ENCODE assay signal across 22 cellular contexts in the genomic region with DNA sequence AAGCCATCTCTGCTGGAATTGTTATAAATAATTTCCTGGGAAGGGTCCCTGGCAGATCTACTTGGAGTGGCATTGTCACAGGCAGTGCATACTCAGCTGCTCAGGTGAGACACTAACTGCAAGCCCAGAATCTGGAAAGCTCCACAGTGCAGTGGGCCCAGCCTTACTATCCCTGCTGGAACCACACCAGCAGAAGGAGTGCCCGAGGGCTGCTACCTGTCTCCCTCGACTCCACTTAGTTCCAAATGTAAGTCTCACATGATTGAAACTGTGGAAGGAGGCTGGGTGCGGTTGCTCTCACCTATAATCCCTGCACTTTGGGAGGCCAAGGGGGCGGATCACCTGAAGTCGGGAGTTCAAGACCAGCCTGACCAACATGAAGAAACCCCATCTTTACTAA. TPM values are rescaled to one million over a fixed set of nuclear protein-coding genes. Genes with fewer than 3 reads are reported as not detected.
A peak's percentile ranks its signal among the peaks of the same experiment; 100 is the strongest.
DNase-seq lines count a peak whose midpoint lies in the region; ATAC-seq, FAIRE-seq and TF ChIP-seq lines count a peak whose summit lies in the region.
"Had no signal": no experiment of that assay in that cellular context is flagged by ENCODE, and none has a peak within 500 bp of the region (broad histone marks: within the 10 kb centered on the region; RNA-seq: fewer than 3 reads in every experiment).

No MANE protein-coding gene starts in this region.

- CTCF ChIA-PET in IMR-90 (lab: Yijun Ruan, JAX) = no interaction called here
- CTCF ChIA-PET in WTC11 (lab: Charles Lee) = interaction anchor here (0.6 to 3.2 kb wide), 4 partner anchors 13 to 422 kb away, joined by 3 to 12 read pairs (median 4); no protein-coding TSS in a partner anchor

- H3K4me3 ChIP-seq in IMR-90 (ENCODE audit: insufficient read depth, low read depth, low read length) = no peak overlapping the region
- no peak overlapping the region for H3K4me3 ChIP-seq in kidney (ENCODE audit: low read length in 2 of 2)
- no peak overlapping the region for H3K4me3 ChIP-seq in MM.1S (ENCODE audit: low read length)
- H3K4me3 ChIP-seq: GM23338 had no signal

- ATAC-seq in IMR-90 (ENCODE audit: low read depth) (no peak), WTC11 (no peak)
- ATAC-seq: GM23338 had no signal

- H3K9me2 ChIP-seq in MM.1S (replicated peaks; ENCODE audit: insufficient read depth, low read length) = no peaks in the 10 kb centered on the region

- peak overlapping the region; percentile 83 for H3K27ac Mint-ChIP-seq in type B pancreatic cell
- H3K27ac Mint-ChIP-seq in CD14-positive monocyte = no peak overlapping the region
- H3K27ac Mint-ChIP-seq in WTC11 = no peak overlapping the region
- H3K27ac Mint-ChIP-seq: CD4-positive, alpha-beta memory T cell; GM23338 had no signal

- H3K9ac ChIP-seq in IMR-90 (ENCODE audit: low read depth, low read length) (no peak overlapping the region), kidney (ENCODE audit: low read length in 2 of 2) (no peak overlapping the region), MM.1S (ENCODE audit: low read length) (no peak overlapping the region)

- H3K36me3 ChIP-seq in IMR-90 (ENCODE audit: control insufficient read depth, insufficient read depth, low read length) (no peaks in the 10 kb centered on the region), kidney (ENCODE audit: control insufficient read depth in 1 of 2, insufficient read depth in 2 of 2, low read length in 2 of 2) (no peaks in the 10 kb centered on the region), MM.1S (replicated peaks; ENCODE audit: insufficient read depth, low read length) (no peaks in the 10 kb centered on the region)
- H3K36me3 ChIP-seq: BE2C had no signal

- H2BK20ac ChIP-seq in IMR-90 (ENCODE audit: low read depth, low read length) = no peak overlapping the region

- H3K4me2 ChIP-seq in IMR-90 (ENCODE audit: low read depth, low read length) (no peak overlapping the region), MM.1S (ENCODE audit: low read depth, low read length) (no peak overlapping the region)
- H3K4me2 ChIP-seq: GM23338 had no signal

- no CpG with 5 or more reads among the region's 5 CpGs for WGBS in IMR-90 (ENCODE audit: extremely low coverage in 2 of 2, insufficient read length in 1 of 2), 2 experiments

- H4K20me1 ChIP-seq in IMR-90 (ENCODE audit: insufficient read depth, low read length) = no peaks in the 10 kb centered on the region
- no peaks in the 10 kb centered on the region for H4K20me1 ChIP-seq in MM.1S (ENCODE audit: insufficient read depth, low read length)

- H3K27me3 ChIP-seq in IMR-90 (ENCODE audit: control insufficient read depth, insufficient read depth, low read length) = peaks cover 12% of the 10 kb centered on the region
- H3K27me3 ChIP-seq in MM.1S (replicated peaks; ENCODE audit: insufficient read depth, low read length) = no peaks in the 10 kb centered on the region
- H3K27me3 ChIP-seq: BE2C had no signal

- no peak overlapping the region for H2BK120ac ChIP-seq in IMR-90 (ENCODE audit: low read depth, low read length)

- H4K8ac ChIP-seq in IMR-90 (ENCODE audit: low read depth in 2 of 2, low read length in 2 of 2) = no peak overlapping the region

- no peak overlapping the region for H4K91ac ChIP-seq in IMR-90 (ENCODE audit: insufficient read depth, low read depth, low read length)

- peak overlapping the region; percentile 51 for H2AFZ ChIP-seq in IMR-90 (replicated peaks; ENCODE audit: low read length, poor library complexity)
- no peak overlapping the region for H2AFZ ChIP-seq in MM.1S (ENCODE audit: low read length)
- H2AFZ ChIP-seq: GM23338 had no signal

- H3K9me3 ChIP-seq in IMR-90 (ENCODE audit: control insufficient read depth, insufficient read depth, low read length) (peaks cover 3% of the 10 kb centered on the region; the same call in 1 of the 2 replicates), kidney (ENCODE audit: control insufficient read depth in 1 of 2, low read length in 2 of 2) (no peaks in the 10 kb centered on the region), MM.1S (replicated peaks; ENCODE audit: insufficient read depth, low read length) (no peaks in the 10 kb centered on the region)
- H3K9me3 ChIP-seq: BE2C had no signal

- H3K27me3 Mint-ChIP-seq in type B pancreatic cell (peaks cover 12% of the 10 kb centered on the region), CD14-positive monocyte (ENCODE audit: low read depth in 3 of 3) (peaks cover 0 to 2% (median 0%) of the 10 kb centered on the region in 3 donors), WTC11 (ENCODE audit: low read depth) (peaks cover 41% of the 10 kb centered on the region)

- H4K5ac ChIP-seq in IMR-90 (ENCODE audit: low read depth, low read length) = no peak overlapping the region

- DNase-seq in IMR-90 (no peak), NCI-H2171 treated with DMSO at 0.1 percent for 48 hours (lab: John Stamatoyannopoulos, UW) (peak; percentile 80), kidney (peak; percentile 52), type B pancreatic cell (ENCODE audit: extremely low spot score, unreplicated experiment) (no peak), MM.1S (no peak), CD14-positive monocyte (ENCODE audit: low spot score) (no peak), WTC11 (ENCODE audit: low spot score) (no peak)
- DNase-seq: ACHN; BE2C; CD4-positive, alpha-beta memory T cell; DMS153; DMS79; GDM1; HCEC 1CT had no signal

- POLR2A ChIA-PET in IMR-90 (lab: Charles Lee; ENCODE audit: unreplicated experiment) = no interaction called here
- POLR2A ChIA-PET in WTC11 (lab: Charles Lee) = no interaction called here

- H2AK9ac ChIP-seq in IMR-90 (replicated peaks; ENCODE audit: low read depth, low read length, poor library complexity) = no peak overlapping the region

- H3K4me3 Mint-ChIP-seq in type B pancreatic cell (peak overlapping the region; percentile 34), CD14-positive monocyte (no peak overlapping the region), WTC11 (no peak overlapping the region)
- H3K4me3 Mint-ChIP-seq: GM23338 had no signal

- H3K9me1 ChIP-seq in IMR-90 (ENCODE audit: insufficient read depth, low read length) = no peaks in the 10 kb centered on the region

- no peak for FAIRE-seq in kidney (lab: Jason Lieb, UNC)
- FAIRE-seq: A204.1, GM12892, GM18507, H54 had no signal

- intact Hi-C loops in IMR-90 (cut with micrococcal nuclease) (no loop called here), kidney (cut with DNase I) (no loop called here), CD14-positive monocyte (cut with micrococcal nuclease) (loop anchor here in 1 of 2 donors (5.0 kb wide), 1 partner anchor 34 kb away; the partner anchor contains the start of gene CAPN1)

- no peaks in the 10 kb centered on the region for H3K79me1 ChIP-seq in IMR-90 (ENCODE audit: low read depth in 1 of 2, low read length in 2 of 2)

- TF ChIP-seq CTCF in IMR-90 (conservative IDR thresholded peaks at IDR 0.05; ENCODE audit: low read depth, low read length) (no peak), kidney (IDR thresholded peaks at IDR 0.05; ENCODE audit: borderline replicate concordance, extremely low read depth, insufficient read depth) (no peak), type B pancreatic cell (conservative IDR thresholded peaks at IDR 0.05) (no peak), MM.1S (IDR thresholded peaks at IDR 0.05; ENCODE audit: low read length) (no peak), CD14-positive monocyte (IDR thresholded peaks at IDR 0.05) (no peak), WTC11 (IDR thresholded peaks at IDR 0.05) (no peak)

- H3K4me1 ChIP-seq in IMR-90 (ENCODE audit: control insufficient read depth, insufficient read depth, low read length) (peaks cover 2% of the 10 kb centered on the region), kidney (ENCODE audit: control insufficient read depth in 1 of 2, insufficient read depth in 1 of 2, low read depth in 1 of 2, low read length in 2 of 2) (peaks cover 8 to 10% of the 10 kb centered on the region in 2 donors), MM.1S (ENCODE audit: low read length) (no peaks in the 10 kb centered on the region)
- H3K4me1 ChIP-seq: BE2C had no signal

- dilution Hi-C loops in IMR-90 (cut with HindIII; ENCODE audit: low sequenced_read_pairs, unreplicated experiment) = no loop called here

- H3K56ac ChIP-seq in IMR-90 (ENCODE audit: extremely low read depth, insufficient read depth, low read length) = no peak overlapping the region

- H3K4ac ChIP-seq in IMR-90 (ENCODE audit: low read depth, low read length) = no peak overlapping the region

- H3K18ac ChIP-seq in IMR-90 (ENCODE audit: low read depth, low read length) = no peak overlapping the region

- H3K36me3 Mint-ChIP-seq in type B pancreatic cell (no peaks in the 10 kb centered on the region), CD14-positive monocyte (no peaks in the 10 kb centered on the region), WTC11 (no peaks in the 10 kb centered on the region)
- H3K36me3 Mint-ChIP-seq: CD4-positive, alpha-beta memory T cell had no signal

- no peaks in the 10 kb centered on the region for H3K79me2 ChIP-seq in MM.1S (ENCODE audit: low read length)

- no peak for TF ChIP-seq POLR2A in IMR-90 (IDR thresholded peaks at IDR 0.05; ENCODE audit: low read depth, low read length)

- H2BK15ac ChIP-seq in IMR-90 (ENCODE audit: low read depth, low read length) = no peak overlapping the region

- H3K9me3 Mint-ChIP-seq in type B pancreatic cell = no peaks in the 10 kb centered on the region
- peaks cover 0 to 6% (median 3%) of the 10 kb centered on the region in 7 donors for H3K9me3 Mint-ChIP-seq in CD14-positive monocyte
- H3K9me3 Mint-ChIP-seq in WTC11 = peaks cover 16% of the 10 kb centered on the region

- no peak overlapping the region for H2AK5ac ChIP-seq in IMR-90 (ENCODE audit: low read depth, low read length)

- H3F3A ChIP-seq in MM.1S (ENCODE audit: insufficient read depth, low read length) = no peaks in the 10 kb centered on the region

- H3K23ac ChIP-seq in IMR-90 (ENCODE audit: low read depth, low read length) = no peak overlapping the region

- no TSS peak for BruUV-seq in IMR-90 (replicated peaks; lab: Mats Ljungman, UMichigan)

- no peak for TF ChIP-seq RAD21 in IMR-90 (IDR thresholded peaks at IDR 0.05; ENCODE audit: low read length)

- H3K4me1 Mint-ChIP-seq in type B pancreatic cell (ENCODE audit: unreplicated experiment) (peaks cover 12% of the 10 kb centered on the region), CD14-positive monocyte (peaks cover 47% of the 10 kb centered on the region), WTC11 (no peaks in the 10 kb centered on the region)

- no peak overlapping the region for H3K14ac ChIP-seq in IMR-90 (replicated peaks; ENCODE audit: low read depth, low read length)

- H3K27ac ChIP-seq in IMR-90 (ENCODE audit: insufficient read depth, low read length) (no peak overlapping the region), kidney (ENCODE audit: low read depth in 2 of 2, low read length in 2 of 2) (no peak overlapping the region), MM.1S (ENCODE audit: low read length) (no peak overlapping the region)
- H3K27ac ChIP-seq: C4-2B had no signal

- in situ Hi-C loops in IMR-90 (cut with MboI; ENCODE audit: low sequenced_read_pairs) = no loop called here

- H2BK5ac ChIP-seq in IMR-90 (ENCODE audit: low read depth, low read length, poor library complexity, severe bottlenecking) = no peak overlapping the region

RNA-seq across cellular contexts. Expression of gene SYVN1, which starts 14.3 kb away (rescaled TPM):
- total RNA-seq in IMR-90 (2012; rRNA removed) (8.3 and 9.5 TPM in 2 replicates), kidney (69.8 TPM), type B pancreatic cell (ENCODE audit: low replicate concordance) (48.6 and 50.6 TPM in 2 replicates), WTC11 (2021) (27.6 to 34.8 TPM (median 31.8 TPM) in 3 replicates)
- polyA plus RNA-seq in IMR-90 (2012; rRNA removed) (45.7 and 52.9 TPM in 2 replicates), kidney (ENCODE audit: insufficient read depth, low read depth, low replicate concordance) (21.2 TPM), CD14-positive monocyte (1 to 10 TPM; 3.5 to 6.4 TPM)
- polyA plus RNA-seq in IMR-90 (2012; cell fraction: cytosol; rRNA removed) = 22.9 and 32.0 TPM in 2 replicates
- 107 and 150 TPM in 2 replicates for polyA plus RNA-seq in IMR-90 (2012; cell fraction: nucleus; rRNA removed; ENCODE audit: low replicate concordance)

RNA-seq across cellular contexts. Expression of gene SPDYC, which starts 21.4 kb away (rescaled TPM):
- not detected in 2 replicates for total RNA-seq in IMR-90 (2012; rRNA removed)
- not detected in 2 replicates for polyA plus RNA-seq in IMR-90 (2012; rRNA removed)
- not detected in 2 replicates for polyA plus RNA-seq in IMR-90 (2012; cell fraction: cytosol; rRNA removed)
- not detected in 2 replicates for polyA plus RNA-seq in IMR-90 (2012; cell fraction: nucleus; rRNA removed; ENCODE audit: low replicate concordance)
- not detected for total RNA-seq in kidney
- 0.43 TPM for polyA plus RNA-seq in kidney (ENCODE audit: insufficient read depth, low read depth, low replicate concordance)
- not detected in 2 replicates for total RNA-seq in type B pancreatic cell (ENCODE audit: low replicate concordance)
- under 1 TPM in 1 of 2 donors, not detected in 1; 0.64 TPM for polyA plus RNA-seq in CD14-positive monocyte
- 0.27 to 0.35 TPM (median 0.32 TPM) in 3 replicates for total RNA-seq in WTC11 (2021)
- total RNA-seq: CD4-positive, alpha-beta memory T cell; Daoy; GM23338; HT1080 had no signal
- polyA plus RNA-seq: CD4-positive, alpha-beta memory T cell had no signal

RNA-seq across cellular contexts. Expression of gene MRPL49, which starts 26.5 kb away (rescaled TPM):
- total RNA-seq in IMR-90 (2012; rRNA removed) = 54.2 and 55.2 TPM in 2 replicates
- 51.5 and 56.8 TPM in 2 replicates for polyA plus RNA-seq in IMR-90 (2012; rRNA removed)
- 39.1 and 52.5 TPM in 2 replicates for polyA plus RNA-seq in IMR-90 (2012; cell fraction: cytosol; rRNA removed)
- polyA plus RNA-seq in IMR-90 (2012; cell fraction: nucleus; rRNA removed; ENCODE audit: low replicate concordance) = 24.5 and 42.4 TPM in 2 replicates
- total RNA-seq in kidney = 53.3 TPM
- polyA plus RNA-seq in kidney (ENCODE audit: insufficient read depth, low read depth, low replicate concordance) = 76.7 TPM
- 49.1 and 54.8 TPM in 2 replicates for total RNA-seq in type B pancreatic cell (ENCODE audit: low replicate concordance)
- polyA plus RNA-seq in CD14-positive monocyte = 10 to 100 TPM; 32.7 to 33.9 TPM
- 51.3 to 55.9 TPM (median 53.3 TPM) in 3 replicates for total RNA-seq in WTC11 (2021)

RNA-seq across cellular contexts. Expression of gene FAU, which starts 26.7 kb away (rescaled TPM):
- 189 and 285 TPM in 2 replicates for total RNA-seq in IMR-90 (2012; rRNA removed)
- polyA plus RNA-seq in IMR-90 (2012; rRNA removed) = 652 and 804 TPM in 2 replicates
- polyA plus RNA-seq in IMR-90 (2012; cell fraction: cytosol; rRNA removed) = 812 and 1,747 TPM in 2 replicates
- 249 and 290 TPM in 2 replicates for polyA plus RNA-seq in IMR-90 (2012; cell fraction: nucleus; rRNA removed; ENCODE audit: low replicate concordance)
- 794 TPM for total RNA-seq in kidney
- 927 TPM for polyA plus RNA-seq in kidney (ENCODE audit: insufficient read depth, low read depth, low replicate concordance)
- total RNA-seq in type B pancreatic cell (ENCODE audit: low replicate concordance) = 758 and 795 TPM in 2 replicates
- polyA plus RNA-seq in CD14-positive monocyte = 100 to 1,000 TPM; 668 to 799 TPM
- total RNA-seq in WTC11 (2021) = 951 to 991 TPM (median 985 TPM) in 3 replicates

RNA-seq across cellular contexts. Expression of gene ZNHIT2, which starts 31.2 kb away (rescaled TPM):
- total RNA-seq in IMR-90 (2012; rRNA removed) (3.6 and 3.9 TPM in 2 replicates), kidney (14.0 TPM), type B pancreatic cell (ENCODE audit: low replicate concordance) (11.4 and 12.2 TPM in 2 replicates), WTC11 (2021) (15.9 to 18.3 TPM (median 16.7 TPM) in 3 replicates)
- polyA plus RNA-seq in IMR-90 (2012; rRNA removed) (5.9 and 7.7 TPM in 2 replicates), kidney (ENCODE audit: insufficient read depth, low read depth, low replicate concordance) (21.1 TPM), CD14-positive monocyte (1 to 10 TPM; 5.8 to 9.4 TPM)
- polyA plus RNA-seq in IMR-90 (2012; cell fraction: cytosol; rRNA removed) = 11.1 and 11.4 TPM in 2 replicates
- polyA plus RNA-seq in IMR-90 (2012; cell fraction: nucleus; rRNA removed; ENCODE audit: low replicate concordance) = 2.5 and 10.5 TPM in 2 replicates

Comparison
In these comparisons a context has a peak if more than half of its experiments do, and no peak if none do; other contexts are left out.
1. DNase-seq: peak in NCI-H2171 treated with DMSO at 0.1 percent for 48 hours (single experiment) and kidney (single experiment); none in IMR-90 (single experiment), type B pancreatic cell (single experiment), MM.1S (single experiment), CD14-positive monocyte (single experiment) and WTC11 (single experiment).